Comparison of ENCODE assay signal across 1 cellular context in the genomic region with DNA sequence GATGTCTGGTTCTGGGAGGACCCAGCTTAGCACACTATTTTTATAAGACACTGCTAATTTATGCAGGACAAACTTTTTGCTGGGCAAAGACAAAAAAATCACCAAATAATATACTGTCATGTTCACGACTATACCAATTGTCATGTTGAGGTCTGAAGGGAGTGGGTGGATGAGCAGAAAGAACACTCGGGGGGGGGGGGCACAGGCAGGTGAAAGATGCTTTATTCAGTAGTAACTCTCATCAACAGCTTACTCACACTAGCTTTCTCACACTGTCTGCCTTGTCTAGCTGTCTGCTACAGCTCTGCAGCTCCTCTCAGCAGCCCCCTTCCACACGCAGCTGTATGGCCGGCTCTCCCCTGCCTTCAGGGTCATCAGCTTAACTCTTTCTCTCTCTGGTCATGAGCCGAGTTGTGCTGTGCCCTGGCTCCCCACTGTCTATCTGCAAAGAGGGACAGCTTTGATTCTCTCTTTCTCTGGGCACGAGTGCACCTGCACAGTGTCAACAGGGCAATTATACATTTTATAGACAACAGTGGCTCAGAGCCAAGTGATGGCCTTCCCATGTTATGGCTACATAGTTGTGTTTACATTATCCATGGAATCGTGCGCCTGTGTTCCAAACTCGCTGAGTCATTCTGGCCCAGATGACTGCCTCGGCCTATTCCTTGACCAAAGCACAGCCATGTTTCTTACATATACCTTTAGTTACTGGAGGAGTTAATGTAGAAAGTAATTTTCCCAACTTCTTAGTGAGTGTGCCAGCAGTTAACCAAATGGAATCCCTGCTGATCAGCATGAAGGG.
TF ChIP-seq lines count a peak whose summit lies in the region.

No MANE protein-coding gene starts in this region.

TF ChIP-seq in GM12878, 131 proteins besides CTCF, POLR2A, EP300 and RAD21 (continued from another document):
- TF ChIP-seq, protein P1, sequence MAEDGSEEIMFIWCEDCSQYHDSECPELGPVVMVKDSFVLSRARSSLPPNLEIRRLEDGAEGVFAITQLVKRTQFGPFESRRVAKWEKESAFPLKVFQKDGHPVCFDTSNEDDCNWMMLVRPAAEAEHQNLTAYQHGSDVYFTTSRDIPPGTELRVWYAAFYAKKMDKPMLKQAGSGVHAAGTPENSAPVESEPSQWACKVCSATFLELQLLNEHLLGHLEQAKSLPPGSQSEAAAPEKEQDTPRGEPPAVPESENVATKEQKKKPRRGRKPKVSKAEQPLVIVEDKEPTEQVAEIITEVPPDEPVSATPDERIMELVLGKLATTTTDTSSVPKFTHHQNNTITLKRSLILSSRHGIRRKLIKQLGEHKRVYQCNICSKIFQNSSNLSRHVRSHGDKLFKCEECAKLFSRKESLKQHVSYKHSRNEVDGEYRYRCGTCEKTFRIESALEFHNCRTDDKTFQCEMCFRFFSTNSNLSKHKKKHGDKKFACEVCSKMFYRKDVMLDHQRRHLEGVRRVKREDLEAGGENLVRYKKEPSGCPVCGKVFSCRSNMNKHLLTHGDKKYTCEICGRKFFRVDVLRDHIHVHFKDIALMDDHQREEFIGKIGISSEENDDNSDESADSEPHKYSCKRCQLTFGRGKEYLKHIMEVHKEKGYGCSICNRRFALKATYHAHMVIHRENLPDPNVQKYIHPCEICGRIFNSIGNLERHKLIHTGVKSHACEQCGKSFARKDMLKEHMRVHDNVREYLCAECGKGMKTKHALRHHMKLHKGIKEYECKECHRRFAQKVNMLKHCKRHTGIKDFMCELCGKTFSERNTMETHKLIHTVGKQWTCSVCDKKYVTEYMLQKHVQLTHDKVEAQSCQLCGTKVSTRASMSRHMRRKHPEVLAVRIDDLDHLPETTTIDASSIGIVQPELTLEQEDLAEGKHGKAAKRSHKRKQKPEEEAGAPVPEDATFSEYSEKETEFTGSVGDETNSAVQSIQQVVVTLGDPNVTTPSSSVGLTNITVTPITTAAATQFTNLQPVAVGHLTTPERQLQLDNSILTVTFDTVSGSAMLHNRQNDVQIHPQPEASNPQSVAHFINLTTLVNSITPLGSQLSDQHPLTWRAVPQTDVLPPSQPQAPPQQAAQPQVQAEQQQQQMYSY (CRISPR knock-in tag; IDR thresholded peaks at IDR 0.05): 0 out of 2 replicates have a peak, but pooled peaks have one; percentile 31
- TF ChIP-seq RUNX3 (IDR thresholded peaks at IDR 0.05; ENCODE audit: low read length): no peak
- TF ChIP-seq, protein P2, sequence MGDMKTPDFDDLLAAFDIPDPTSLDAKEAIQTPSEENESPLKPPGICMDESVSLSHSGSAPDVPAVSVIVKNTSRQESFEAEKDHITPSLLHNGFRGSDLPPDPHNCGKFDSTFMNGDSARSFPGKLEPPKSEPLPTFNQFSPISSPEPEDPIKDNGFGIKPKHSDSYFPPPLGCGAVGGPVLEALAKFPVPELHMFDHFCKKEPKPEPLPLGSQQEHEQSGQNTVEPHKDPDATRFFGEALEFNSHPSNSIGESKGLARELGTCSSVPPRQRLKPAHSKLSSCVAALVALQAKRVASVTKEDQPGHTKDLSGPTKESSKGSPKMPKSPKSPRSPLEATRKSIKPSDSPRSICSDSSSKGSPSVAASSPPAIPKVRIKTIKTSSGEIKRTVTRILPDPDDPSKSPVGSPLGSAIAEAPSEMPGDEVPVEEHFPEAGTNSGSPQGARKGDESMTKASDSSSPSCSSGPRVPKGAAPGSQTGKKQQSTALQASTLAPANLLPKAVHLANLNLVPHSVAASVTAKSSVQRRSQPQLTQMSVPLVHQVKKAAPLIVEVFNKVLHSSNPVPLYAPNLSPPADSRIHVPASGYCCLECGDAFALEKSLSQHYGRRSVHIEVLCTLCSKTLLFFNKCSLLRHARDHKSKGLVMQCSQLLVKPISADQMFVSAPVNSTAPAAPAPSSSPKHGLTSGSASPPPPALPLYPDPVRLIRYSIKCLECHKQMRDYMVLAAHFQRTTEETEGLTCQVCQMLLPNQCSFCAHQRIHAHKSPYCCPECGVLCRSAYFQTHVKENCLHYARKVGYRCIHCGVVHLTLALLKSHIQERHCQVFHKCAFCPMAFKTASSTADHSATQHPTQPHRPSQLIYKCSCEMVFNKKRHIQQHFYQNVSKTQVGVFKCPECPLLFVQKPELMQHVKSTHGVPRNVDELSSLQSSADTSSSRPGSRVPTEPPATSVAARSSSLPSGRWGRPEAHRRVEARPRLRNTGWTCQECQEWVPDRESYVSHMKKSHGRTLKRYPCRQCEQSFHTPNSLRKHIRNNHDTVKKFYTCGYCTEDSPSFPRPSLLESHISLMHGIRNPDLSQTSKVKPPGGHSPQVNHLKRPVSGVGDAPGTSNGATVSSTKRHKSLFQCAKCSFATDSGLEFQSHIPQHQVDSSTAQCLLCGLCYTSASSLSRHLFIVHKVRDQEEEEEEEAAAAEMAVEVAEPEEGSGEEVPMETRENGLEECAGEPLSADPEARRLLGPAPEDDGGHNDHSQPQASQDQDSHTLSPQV (IDR thresholded peaks at IDR 0.05): peak; percentile 96
- no peak for TF ChIP-seq ZNF207 (IDR thresholded peaks at IDR 0.05; ENCODE audit: borderline replicate concordance)
